ENCODE assay signal across 8 cellular contexts in the genomic region with DNA sequence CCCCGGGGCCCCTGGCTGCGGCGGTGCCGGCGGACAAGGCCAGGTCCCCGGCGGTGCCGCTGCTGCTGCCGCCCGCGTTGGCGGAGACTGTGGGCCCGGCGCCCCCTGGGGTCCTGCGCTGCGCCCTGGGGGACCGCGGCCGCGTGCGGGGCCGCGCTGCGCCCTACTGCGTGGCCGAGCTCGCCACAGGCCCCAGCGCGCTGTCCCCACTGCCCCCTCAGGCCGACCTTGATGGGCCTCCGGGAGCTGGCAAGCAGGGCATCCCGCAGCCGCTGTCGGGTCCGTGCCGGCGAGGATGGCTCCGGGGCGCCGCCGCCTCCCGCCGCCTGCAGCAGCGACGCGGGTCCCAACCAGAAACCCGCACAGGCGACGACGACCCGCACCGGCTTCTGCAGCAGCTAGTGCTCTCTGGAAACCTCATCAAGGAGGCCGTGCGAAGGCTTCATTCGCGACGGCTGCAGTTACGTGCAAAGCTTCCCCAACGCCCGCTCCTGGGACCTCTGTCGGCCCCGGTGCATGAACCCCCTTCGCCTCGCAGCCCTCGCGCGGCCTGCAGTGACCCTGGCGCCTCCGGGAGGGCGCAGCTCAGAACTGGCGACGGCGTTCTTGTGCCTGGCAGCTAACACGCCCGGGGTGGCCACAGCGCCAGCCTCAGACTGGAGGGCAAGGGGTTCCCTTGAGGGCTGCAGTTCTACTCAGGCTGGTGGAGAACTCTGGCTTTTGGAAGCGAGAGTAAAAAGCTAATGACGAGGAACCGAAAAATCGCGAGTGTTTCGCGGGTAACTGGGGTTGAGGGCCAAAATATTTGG. TPM values are rescaled to one million over a fixed set of nuclear protein-coding genes. Genes with fewer than 3 reads are reported as not detected.
DNase-seq lines count a peak whose midpoint lies in the region; ATAC-seq and TF ChIP-seq lines count a peak whose summit lies in the region.

No MANE protein-coding gene starts in this region.

- H3K79me2 ChIP-seq in Loucy (ENCODE audit: insufficient read depth, low read length), result peaks cover 17% of the 10 kb centered on the region; the same call in 1 of the 2 replicates

- H3K27me3 ChIP-seq in Caco-2 (replicated peaks; ENCODE audit: control insufficient read depth, insufficient read depth, low read length) (no peaks in the 10 kb centered on the region), Loucy (ENCODE audit: insufficient read depth, low read length, poor library complexity, severe bottlenecking) (no peaks in the 10 kb centered on the region)

- no peaks in the 10 kb centered on the region for H3K9me2 ChIP-seq in Loucy (replicated peaks; ENCODE audit: low read depth, low read length)

- peaks cover 3% of the 10 kb centered on the region for H3K27me3 Mint-ChIP-seq in Caco-2 (ENCODE audit: insufficient read depth, unreplicated experiment)

- H3K4me2 ChIP-seq in Loucy (ENCODE audit: low read depth, low read length, poor library complexity, severe bottlenecking), result peak overlapping the region; percentile 98

- intact Hi-C loops in Caco-2 (cut with micrococcal nuclease; ENCODE audit: unreplicated experiment), result loop anchor here (1.0 to 2.0 kb wide), 2 partner anchors 15 to 28 kb away; partner anchors contain the start of genes ARHGAP19 and FRAT2

- H4K20me1 ChIP-seq in Loucy (ENCODE audit: insufficient read depth, low read length, poor library complexity, severe bottlenecking), result peaks cover 9% of the 10 kb centered on the region

- CTCF ChIA-PET in Caco-2 (lab: Charles Lee), result no interaction called here

- peak overlapping the region; percentile 86 for H3K4me3 Mint-ChIP-seq in Caco-2 (ENCODE audit: unreplicated experiment)

- H3K4me1 Mint-ChIP-seq in Caco-2 (ENCODE audit: low read depth, unreplicated experiment), result peaks cover 7% of the 10 kb centered on the region

- no peaks in the 10 kb centered on the region for H3K9me3 Mint-ChIP-seq in Caco-2 (ENCODE audit: unreplicated experiment)

- no peak overlapping the region for H3K27ac Mint-ChIP-seq in Caco-2 (ENCODE audit: unreplicated experiment)

- H3K36me3 Mint-ChIP-seq in Caco-2 (ENCODE audit: insufficient read depth, unreplicated experiment), result peaks cover 11% of the 10 kb centered on the region

- TF ChIP-seq CTCF in Caco-2 (IDR thresholded peaks at IDR 0.05; ENCODE audit: insufficient read depth in 1 of 2, low read depth in 1 of 2, low read length in 1 of 2, severe bottlenecking in 1 of 2, unreplicated experiment in 1 of 2), result peak in 1 of 2 experiments; percentile 26
- peak; percentile 41; the same call in 1 of the 2 replicates for TF ChIP-seq CTCF in Loucy (conservative IDR thresholded peaks at IDR 0.05; ENCODE audit: low read length)

- H3K4me3 ChIP-seq in Caco-2 (ENCODE audit: low read depth, low read length), result peak overlapping the region; percentile 94
- H3K4me3 ChIP-seq in Loucy (ENCODE audit: low read length, poor library complexity, severe bottlenecking), result peak overlapping the region; percentile 94

- peak in 1 of 2 experiments; percentile 53 for DNase-seq in Caco-2
- peak; percentile 50 to 51 for DNase-seq in activated CD4-positive, alpha-beta T cell treated with anti-CD3 and anti-CD28 coated beads, Interleukin-2, amount 50 U/mL, for 4 hours
- DNase-seq in ecto neural progenitor cell (ENCODE audit: low spot score), result peak; percentile 80
- peak; percentile 59 for DNase-seq in medulla oblongata (ENCODE audit: extremely low spot score)
- DNase-seq in stimulated activated CD8-positive, alpha-beta memory T cell treated with anti-CD3 and anti-CD28 coated beads, Interleukin-15, amount 100 ng/mL, for 48 hours (ENCODE audit: low read depth in 2 of 2), result peak; percentile 50 to 51
- DNase-seq in NCI-H1048 (lab: John Stamatoyannopoulos, UW), result no peak

- BruUV-seq in Caco-2 (replicated peaks; lab: Mats Ljungman, UMichigan), result no TSS peak

- H3K9me3 ChIP-seq in Caco-2 (no peaks in the 10 kb centered on the region), Loucy (ENCODE audit: insufficient read depth, low read depth, low read length) (no peaks in the 10 kb centered on the region)

- peak overlapping the region; percentile 70 for H3K9ac ChIP-seq in Loucy (ENCODE audit: low read depth, low read length, poor library complexity, severe bottlenecking)

- no peaks in the 10 kb centered on the region for H3F3A ChIP-seq in Loucy (ENCODE audit: low read depth)

- H3K36me3 ChIP-seq in Caco-2 (ENCODE audit: control insufficient read depth, insufficient read depth, low read length) (no peaks in the 10 kb centered on the region), Loucy (ENCODE audit: insufficient read depth, low read length) (no peaks in the 10 kb centered on the region)

- H3K4me1 ChIP-seq in Caco-2, result peaks cover 4% of the 10 kb centered on the region
- H3K4me1 ChIP-seq in Loucy (ENCODE audit: insufficient read depth, low read length, poor library complexity, severe bottlenecking), result peaks cover 16% of the 10 kb centered on the region

- ATAC-seq in GM21526 (IDR thresholded peaks at IDR 0.05; ENCODE audit: low FRiP score, unreplicated experiment), result peak; percentile 34

- H2AFZ ChIP-seq in Loucy (ENCODE audit: low read length), result peak overlapping the region; percentile 17; the same call in 1 of the 2 replicates

- POLR2A ChIA-PET in Caco-2 (lab: Charles Lee), result interaction anchor here (0.6 to 1.0 kb wide), 3 partner anchors 8 to 650 kb away, joined by 3 to 4 read pairs (median 3); partner anchors contain the start of gene ARHGAP19

RNA-seq across cellular contexts. Expression of gene FRAT1, which starts 0.8 kb away (rescaled TPM):
- total RNA-seq in Caco-2 (2022), result 2.3 and 2.9 TPM in 2 replicates

RNA-seq across cellular contexts. Expression of gene FRAT2, which starts 14.7 kb away (rescaled TPM):
- 16.6 and 18.8 TPM in 2 replicates for total RNA-seq in Caco-2 (2022)

RNA-seq across cellular contexts. Expression of gene ARHGAP19, which starts 27.4 kb away (rescaled TPM):
- 13.9 and 15.9 TPM in 2 replicates for total RNA-seq in Caco-2 (2022)
